ENCODE assay signal across 8 cellular contexts in the genomic region with DNA sequence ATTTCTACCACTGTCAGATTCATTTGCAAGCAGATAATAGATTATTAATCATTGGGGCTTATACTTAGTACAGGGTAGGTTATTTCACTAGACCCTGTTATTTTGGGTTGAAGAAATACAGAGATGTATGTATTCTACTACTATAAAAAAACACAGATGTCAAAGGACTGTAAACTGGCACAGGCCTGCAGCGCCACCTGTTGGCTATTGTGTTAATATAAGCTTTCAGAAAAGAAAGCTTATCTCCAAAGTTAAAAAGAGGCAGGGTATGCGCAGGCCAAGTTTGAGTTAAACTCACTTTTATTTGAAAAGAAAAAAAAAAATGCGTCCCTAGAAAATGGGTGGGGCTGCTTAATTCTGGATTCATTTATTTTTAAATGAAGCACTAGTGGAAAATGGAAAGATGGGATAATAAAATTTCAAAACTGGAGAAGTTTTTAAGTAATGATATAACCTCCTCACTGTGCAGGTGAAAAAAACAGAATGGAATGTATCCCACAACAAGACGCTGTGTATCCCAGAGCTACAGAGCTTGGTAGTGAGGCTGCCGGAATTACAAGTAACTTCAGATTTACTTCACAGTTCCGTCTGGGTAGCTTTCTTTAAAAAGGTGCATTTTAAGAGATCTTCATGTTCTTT.
DNase-seq lines count a peak whose midpoint lies in the region; ATAC-seq lines count a peak whose summit lies in the region.

No MANE protein-coding gene starts in this region.

- no peaks in the 10 kb centered on the region for H3K4me1 ChIP-seq in CD4-positive, CD25-positive, alpha-beta regulatory T cell (ENCODE audit: control insufficient read depth, insufficient read depth, low read length, poor library complexity, severe bottlenecking)

- peak; percentile 35 to 63 (median 59) for DNase-seq in CD4-positive, CD25-positive, alpha-beta regulatory T cell
- DNase-seq in NCI-H1694 (lab: John Stamatoyannopoulos, UW) = peak; percentile 25
- DNase-seq in activated CD4-positive, CD25-positive, alpha-beta regulatory T cell treated with anti-CD3 and anti-CD28 coated beads, Interleukin-2, amount 50 U/mL, for 72 hours = peak; percentile 68
- peak; percentile 36 for DNase-seq in central memory CD4-positive, alpha-beta T cell
- peak; percentile 52 for DNase-seq in kidney tubule cell (ENCODE audit: low spot score)
- peak; percentile 57 for DNase-seq in stimulated activated CD4-positive, alpha-beta T cell treated with anti-CD3 and anti-CD28 coated beads, Interleukin-2, amount 100 ng/mL, for 4 hours (ENCODE audit: low read depth)
- no peak for DNase-seq in T1000 (lab: John Stamatoyannopoulos, UW)

- peaks cover 4% of the 10 kb centered on the region for H3K27me3 ChIP-seq in CD4-positive, CD25-positive, alpha-beta regulatory T cell (ENCODE audit: control insufficient read depth, insufficient read depth, low read length)

- H3K9me3 ChIP-seq in CD4-positive, CD25-positive, alpha-beta regulatory T cell (ENCODE audit: control insufficient read depth in 2 of 2, low read length in 2 of 2) = no peaks in the 10 kb centered on the region

- no peak overlapping the region for H3K27ac Mint-ChIP-seq in CD4-positive, CD25-positive, alpha-beta regulatory T cell

- H3K36me3 ChIP-seq in CD4-positive, CD25-positive, alpha-beta regulatory T cell (ENCODE audit: control insufficient read depth, insufficient read depth, low read length) = no peaks in the 10 kb centered on the region

- no peaks in the 10 kb centered on the region for H3K36me3 Mint-ChIP-seq in CD4-positive, CD25-positive, alpha-beta regulatory T cell

- peaks cover 0 to 3% (median 0%) of the 10 kb centered on the region in 7 donors for H3K9me3 Mint-ChIP-seq in CD4-positive, CD25-positive, alpha-beta regulatory T cell

- peaks cover 0 to 7% (median under 1%) of the 10 kb centered on the region in 4 donors for H3K4me1 Mint-ChIP-seq in CD4-positive, CD25-positive, alpha-beta regulatory T cell

- H3K27ac ChIP-seq in CD4-positive, CD25-positive, alpha-beta regulatory T cell (ENCODE audit: insufficient read depth, low read length, poor library complexity, severe bottlenecking) = no peak overlapping the region

- no peak overlapping the region for H3K4me3 ChIP-seq in CD4-positive, CD25-positive, alpha-beta regulatory T cell (ENCODE audit: low read depth, low read length)

- H3K4me3 Mint-ChIP-seq in CD4-positive, CD25-positive, alpha-beta regulatory T cell = no peak overlapping the region

- ATAC-seq in CD4-positive, CD25-positive, alpha-beta regulatory T cell (ENCODE audit: low read depth in 2 of 2) = no peak
- peak; percentile 83 for ATAC-seq in GM21723 (IDR thresholded peaks at IDR 0.05; ENCODE audit: unreplicated experiment)

- no peaks in the 10 kb centered on the region for H3K27me3 Mint-ChIP-seq in CD4-positive, CD25-positive, alpha-beta regulatory T cell
